In genomic region chr6:127641905-127642304, GRCh38 we compare ENCODE assay signal across 9 cellular contexts.
DNase-seq lines count a peak whose midpoint lies in the region; ATAC-seq and TF ChIP-seq lines count a peak whose summit lies in the region.
"Had no signal": no experiment of that assay in that cellular context is flagged by ENCODE, and none has a peak within 500 bp of the region (broad histone marks: within the 10 kb centered on the region; RNA-seq: fewer than 3 reads in every experiment).

No MANE protein-coding gene starts in this region.

- H3K36me3 Mint-ChIP-seq in CD14-positive monocyte: no peaks in the 10 kb centered on the region

- H3K27me3 Mint-ChIP-seq in CD14-positive monocyte (ENCODE audit: low read depth in 3 of 3): peaks cover 0 to 7% (median 4%) of the 10 kb centered on the region in 3 donors

- DNase-seq in CD14-positive monocyte (ENCODE audit: low spot score) (no peak), NCI-H526 treated with DMSO at 0.1 percent for 48 hours (lab: John Stamatoyannopoulos, UW) (peak; percentile 24), T47D (ENCODE audit: low read depth in 1 of 2, low spot score in 1 of 2) (peak; percentile 9 to 46), right lobe of liver (no peak), posterior vena cava (ENCODE audit: low spot score) (no peak), omental fat pad (ENCODE audit: low spot score) (no peak)

- H3K9me3 Mint-ChIP-seq in CD14-positive monocyte: peaks cover 0 to 1% (median 0%) of the 10 kb centered on the region in 7 donors

- no peaks in the 10 kb centered on the region for H3K27me3 ChIP-seq in right lobe of liver

- no peak overlapping the region for H3K27ac ChIP-seq in right lobe of liver
- H3K27ac ChIP-seq: parathyroid adenoma had no signal

- peak; percentile 91 for ATAC-seq in GM18519 (IDR thresholded peaks at IDR 0.05; ENCODE audit: low FRiP score, unreplicated experiment)
- ATAC-seq in HG03039 (IDR thresholded peaks at IDR 0.05; ENCODE audit: unreplicated experiment): peak; percentile 73
- ATAC-seq in right lobe of liver: peak; percentile 69 to 88 (median 79)
- no peak for ATAC-seq in omental fat pad (ENCODE audit: low FRiP score)

- 24% methylated on average over 7 of the region's 7 CpGs for WGBS in right lobe of liver (ENCODE audit: insufficient coverage, low coverage, low lambda C conversion rate, missing lambda C conversion rate)

- in situ Hi-C loops in T47D (cut with HindIII; ENCODE audit: low pct_unique_long_range_greater_than_20kb, low sequenced_read_pairs): no loop called here

- H3K4me1 Mint-ChIP-seq in CD14-positive monocyte: peaks cover 4% of the 10 kb centered on the region

- peak; percentile 34 for TF ChIP-seq CTCF in CD14-positive monocyte (IDR thresholded peaks at IDR 0.05)
- TF ChIP-seq CTCF in right lobe of liver (IDR thresholded peaks at IDR 0.05): peak; percentile 47 to 57 (median 52)
- TF ChIP-seq CTCF in omental fat pad (IDR thresholded peaks at IDR 0.05): no peak

- H3K9me3 ChIP-seq in right lobe of liver: no peaks in the 10 kb centered on the region

- H3K4me3 ChIP-seq in right lobe of liver: no peak overlapping the region

- H3K4me1 ChIP-seq in right lobe of liver: no peaks in the 10 kb centered on the region
- H3K4me1 ChIP-seq: parathyroid adenoma had no signal

- H3K27ac Mint-ChIP-seq in CD14-positive monocyte: no peak overlapping the region

- intact Hi-C loops in CD14-positive monocyte (cut with micrococcal nuclease) (no loop called here), right lobe of liver (cut with DNase I) (no loop called here), posterior vena cava (cut with DNase I) (no loop called here)

- no peak overlapping the region for H3K4me3 Mint-ChIP-seq in CD14-positive monocyte

- no peaks in the 10 kb centered on the region for H3K36me3 ChIP-seq in right lobe of liver

- no peak for TF ChIP-seq POLR2A in right lobe of liver (IDR thresholded peaks at IDR 0.05)

Comparison
In these comparisons a context has a peak if more than half of its experiments do, and no peak if none do; other contexts are left out.
1. DNase-seq: peak in NCI-H526 treated with DMSO at 0.1 percent for 48 hours (single experiment) and T47D (2 of 2); none in CD14-positive monocyte (single experiment), right lobe of liver (0 of 3), posterior vena cava (single experiment) and omental fat pad (single experiment).
2. CTCF ChIP-seq: peak in CD14-positive monocyte (single experiment) and right lobe of liver (4 of 4); none in omental fat pad (0 of 3).